Comparison of ENCODE assay signal across 19 cellular contexts in the genomic region with DNA sequence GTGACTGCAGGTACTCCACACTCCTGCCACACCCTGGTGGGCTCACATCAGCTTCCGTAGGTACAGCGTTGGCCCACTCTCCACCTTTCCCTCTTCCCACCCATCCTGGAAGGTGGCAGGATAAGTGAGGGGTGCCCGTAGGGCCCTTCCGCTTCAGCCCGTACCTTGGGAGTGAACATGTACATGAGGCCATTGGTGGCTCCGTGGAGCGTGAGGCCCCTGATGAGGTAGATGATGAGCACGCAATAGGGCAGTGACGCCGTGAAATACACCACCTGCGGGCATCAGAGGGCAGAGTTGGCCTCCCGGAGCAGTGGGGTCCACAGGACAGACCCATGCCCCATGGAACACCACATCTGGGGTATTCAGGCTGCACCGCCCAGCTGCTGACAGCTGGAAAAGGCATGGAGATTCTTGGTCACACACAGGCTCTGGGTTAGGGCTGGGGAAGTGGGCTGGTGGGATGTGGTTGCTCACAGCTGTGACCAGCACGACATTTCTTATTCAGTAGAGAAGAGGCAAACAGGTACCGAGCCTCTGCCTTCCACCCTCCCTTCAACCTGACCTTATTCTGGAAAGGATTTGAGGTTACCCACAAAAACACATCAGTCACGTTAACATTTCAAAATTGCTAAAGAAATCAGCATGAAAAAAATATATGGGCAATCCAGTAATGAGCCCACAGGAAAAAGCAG. TPM values are rescaled to one million over a fixed set of nuclear protein-coding genes. Genes with fewer than 3 reads are reported as not detected.
DNase-seq lines count a peak whose midpoint lies in the region; ATAC-seq and TF ChIP-seq lines count a peak whose summit lies in the region.
"Had no signal": no experiment of that assay in that cellular context is flagged by ENCODE, and none has a peak within 500 bp of the region (broad histone marks: within the 10 kb centered on the region; RNA-seq: fewer than 3 reads in every experiment).

No MANE protein-coding gene starts in this region.

- peaks cover 14% of the 10 kb centered on the region for H3K4me1 Mint-ChIP-seq in activated naive CD8-positive, alpha-beta T cell treated with anti-CD3 and anti-CD28 coated beads, Interleukin-2, amount 50 U/mL, for 24 hours
- no peaks in the 10 kb centered on the region for H3K4me1 Mint-ChIP-seq in osteocyte (ENCODE audit: unreplicated experiment)

- DNase-seq in stimulated activated CD4-positive, alpha-beta T cell treated with anti-CD3 and anti-CD28 coated beads, Interleukin-15, amount 100 ng/mL, for 24 hours, result peak; percentile 25
- DNase-seq in stimulated activated CD4-positive, alpha-beta T cell treated with anti-CD3 and anti-CD28 coated beads, Interleukin-2, amount 100 ng/mL, for 48 hours, result no peak
- peak; percentile 27 for DNase-seq in activated naive CD8-positive, alpha-beta T cell treated with anti-CD3 and anti-CD28 coated beads, Interleukin-2, amount 50 U/mL, for 24 hours
- DNase-seq in osteocyte (ENCODE audit: extremely low spot score, unreplicated experiment) (peak; percentile 73), cortex of kidney (lab: John Stamatoyannopoulos, UW) (no peak), NOMO-1 treated with dmso at 0.1 percent for 144 hours (lab: John Stamatoyannopoulos, UW; ENCODE audit: unreplicated experiment) (no peak)
- DNase-seq: activated naive CD4-positive, alpha-beta T cell; NCI-H1417 treated with DMSO at 0.1 percent for 48 hours; NCI-H526 treated with DMSO at 0.1 percent for 48 hours had no signal

- no peak for TF ChIP-seq CTCF in osteocyte (IDR thresholded peaks at IDR 0.05)

- peaks cover 29% of the 10 kb centered on the region for H3K27me3 Mint-ChIP-seq in activated naive CD8-positive, alpha-beta T cell treated with anti-CD3 and anti-CD28 coated beads, Interleukin-2, amount 50 U/mL, for 24 hours
- H3K27me3 Mint-ChIP-seq in osteocyte (ENCODE audit: unreplicated experiment), result peaks cover 68% of the 10 kb centered on the region

- peak overlapping the region; percentile 60 for H3K27ac Mint-ChIP-seq in activated naive CD8-positive, alpha-beta T cell treated with anti-CD3 and anti-CD28 coated beads, Interleukin-2, amount 50 U/mL, for 24 hours
- H3K27ac Mint-ChIP-seq in osteocyte (ENCODE audit: unreplicated experiment), result no peak overlapping the region
- H3K27ac Mint-ChIP-seq: WTC11 had no signal

- H3K36me3 Mint-ChIP-seq in activated naive CD8-positive, alpha-beta T cell treated with anti-CD3 and anti-CD28 coated beads, Interleukin-2, amount 50 U/mL, for 24 hours (ENCODE audit: low read depth), result no peaks in the 10 kb centered on the region
- H3K36me3 Mint-ChIP-seq in osteocyte (ENCODE audit: unreplicated experiment), result no peaks in the 10 kb centered on the region

- ATAC-seq in activated naive CD8-positive, alpha-beta T cell treated with anti-CD3 and anti-CD28 coated beads, Interleukin-2, amount 50 U/mL, for 24 hours, result peak; percentile 86
- ATAC-seq in SK-N-SH treated with all-trans-retinoic acid at 6 μM for 48 hours, result no peak
- ATAC-seq in HG03565 (IDR thresholded peaks at IDR 0.05; ENCODE audit: unreplicated experiment), result no peak
- ATAC-seq: HepG2, right lobe of liver, WTC11 had no signal

- peaks cover 3% of the 10 kb centered on the region for H3K9me3 Mint-ChIP-seq in activated naive CD8-positive, alpha-beta T cell treated with anti-CD3 and anti-CD28 coated beads, Interleukin-2, amount 50 U/mL, for 24 hours
- H3K9me3 Mint-ChIP-seq in osteocyte (ENCODE audit: unreplicated experiment), result peaks cover 5% of the 10 kb centered on the region

- no peak overlapping the region for H3K4me3 Mint-ChIP-seq in activated naive CD8-positive, alpha-beta T cell treated with anti-CD3 and anti-CD28 coated beads, Interleukin-2, amount 50 U/mL, for 24 hours
- H3K4me3 Mint-ChIP-seq in osteocyte (ENCODE audit: unreplicated experiment), result no peak overlapping the region
- H3K4me3 Mint-ChIP-seq: H9, WTC11 had no signal

TF ChIP-seq in SK-N-SH treated with all-trans-retinoic acid at 6 μM for 48 hours, 23 proteins besides CTCF, POLR2A, EP300 and RAD21:
- no peak for TF ChIP-seq ZNF8 (CRISPR knock-in tag; IDR thresholded peaks at IDR 0.05)

RNA-seq across cellular contexts. Expression of a gene that starts 23.8 kb away (rescaled TPM):
- total RNA-seq in osteocyte, result not detected in 2 replicates
- total RNA-seq: HepG2; myocyte; OCI-LY7; osteoblast; T-helper 2 cell treated with Interferon-gamma antibody and Interleukin-4, amounts not matched to agents 100 ng/mL and 5 ng/mL, for 36 hours had no signal

Comparison
In these comparisons a context has a peak if more than half of its experiments do, and no peak if none do; other contexts are left out.
1. DNase-seq: peak in stimulated activated CD4-positive, alpha-beta T cell treated with anti-CD3 and anti-CD28 coated beads, Interleukin-15, amount 100 ng/mL, for 24 hours (single experiment), activated naive CD8-positive, alpha-beta T cell treated with anti-CD3 and anti-CD28 coated beads, Interleukin-2, amount 50 U/mL, for 24 hours (single experiment) and osteocyte (single experiment); none in stimulated activated CD4-positive, alpha-beta T cell treated with anti-CD3 and anti-CD28 coated beads, Interleukin-2, amount 100 ng/mL, for 48 hours (0 of 2), cortex of kidney (single experiment) and NOMO-1 treated with dmso at 0.1 percent for 144 hours (single experiment).